9 cellular contexts compared by ENCODE assay signal in the genomic region with DNA sequence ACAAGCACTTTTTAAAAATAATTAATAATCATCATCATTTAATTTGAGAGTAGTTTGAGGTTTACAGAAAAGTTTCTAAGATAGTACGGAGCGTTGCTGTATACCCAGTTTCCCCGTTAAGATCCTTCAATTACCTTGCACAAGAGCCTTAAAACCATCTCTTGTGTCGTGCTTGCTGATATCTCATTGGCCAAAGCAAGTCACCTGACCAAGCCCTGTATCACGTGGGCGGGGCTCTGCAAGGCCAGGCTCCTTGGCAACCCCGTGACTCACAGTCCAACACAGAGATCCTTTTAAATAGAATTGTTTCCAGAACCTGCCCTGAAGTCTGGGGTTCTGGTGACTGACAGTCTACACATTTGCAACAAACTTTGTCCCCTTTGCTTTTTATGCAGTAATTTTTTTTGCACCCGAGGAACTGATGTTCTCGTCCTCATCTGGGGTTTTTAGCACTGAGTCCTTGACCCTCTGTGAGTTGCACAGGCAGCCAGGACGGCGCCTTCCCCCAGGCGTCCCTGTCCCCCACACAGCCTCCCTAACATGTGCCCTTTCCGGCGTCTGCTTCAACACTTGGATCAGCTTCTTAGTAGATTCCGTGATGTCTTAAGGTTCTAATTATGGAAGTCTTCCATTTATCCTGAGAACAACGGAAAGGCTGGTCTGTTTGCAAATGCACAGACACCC.
DNase-seq lines count a peak whose midpoint lies in the region; ATAC-seq, FAIRE-seq and TF ChIP-seq lines count a peak whose summit lies in the region.
"Had no signal": no experiment of that assay in that cellular context is flagged by ENCODE, and none has a peak within 500 bp of the region (broad histone marks: within the 10 kb centered on the region; RNA-seq: fewer than 3 reads in every experiment).

No MANE protein-coding gene starts in this region.

- CTCF ChIA-PET in OCI-LY7 (lab: Charles Lee; ENCODE audit: unreplicated experiment), result no interaction called here

- H3K27me3 ChIP-seq in neuronal stem cell (ENCODE audit: control insufficient read depth in 3 of 3, insufficient read depth in 3 of 3, low read depth in 1 of 3, low read length in 3 of 3), result no peaks in the 10 kb centered on the region
- H3K27me3 ChIP-seq: heart right ventricle had no signal

- no peak for ATAC-seq in GM18498 (IDR thresholded peaks at IDR 0.05; ENCODE audit: unreplicated experiment)
- no peak for ATAC-seq in HG02973 (IDR thresholded peaks at IDR 0.05; ENCODE audit: unreplicated experiment)

- H3K36me3 ChIP-seq in OCI-LY7 (ENCODE audit: insufficient read depth, low read length) (no peaks in the 10 kb centered on the region), neuronal stem cell (replicated peaks in 1 of 2; ENCODE audit: control insufficient read depth in 2 of 2, insufficient read depth in 2 of 2, low read length in 2 of 2) (peaks cover 0 to 50% of the 10 kb centered on the region in 2 donors)
- H3K36me3 ChIP-seq: heart right ventricle had no signal

- no peak overlapping the region for H3K9ac ChIP-seq in neuronal stem cell (ENCODE audit: low read depth, low read length, poor library complexity)

- no peak overlapping the region for H2BK120ac ChIP-seq in neuronal stem cell (ENCODE audit: low read depth, low read length)

- no peak overlapping the region for H4K91ac ChIP-seq in neuronal stem cell (ENCODE audit: low read depth, low read length, poor library complexity)

- H3K4me1 ChIP-seq in OCI-LY7 (ENCODE audit: insufficient read depth, low read length, poor library complexity, severe bottlenecking), result no peaks in the 10 kb centered on the region
- H3K4me1 ChIP-seq in neuronal stem cell (ENCODE audit: control insufficient read depth in 2 of 2, insufficient read depth in 1 of 2, low read depth in 1 of 2, low read length in 2 of 2), result peaks cover 14 to 25% of the 10 kb centered on the region in 2 donors

- WGBS in neuronal stem cell (ENCODE audit: extremely low coverage in 2 of 2, insufficient read length in 2 of 2, insufficient replicate concordance in 1 of 2), 2 donors, result no CpG with 5 or more reads among the region's 16 CpGs

- BruUV-seq in OCI-LY7 (replicated peaks; lab: Mats Ljungman, UMichigan), result no TSS peak

- H3K14ac ChIP-seq in neuronal stem cell (ENCODE audit: low read length), result no peak overlapping the region

- H3K4me2 ChIP-seq in OCI-LY7 (ENCODE audit: low read length) (no peak overlapping the region), neuronal stem cell (ENCODE audit: insufficient read depth, low read length, poor library complexity, severe bottlenecking) (no peak overlapping the region)

- H3K23ac ChIP-seq in neuronal stem cell (ENCODE audit: low read depth, low read length, poor library complexity), result no peak overlapping the region

- H2BK5ac ChIP-seq in neuronal stem cell (ENCODE audit: low read length), result no peak overlapping the region

- H3K4ac ChIP-seq in neuronal stem cell (ENCODE audit: low read length), result no peak overlapping the region

- no peaks in the 10 kb centered on the region for H3K79me1 ChIP-seq in neuronal stem cell (ENCODE audit: low read depth, low read length)

- H2AK5ac ChIP-seq in neuronal stem cell (ENCODE audit: low read depth, low read length), result no peak overlapping the region

- peak overlapping the region; percentile 41 for H2BK15ac ChIP-seq in neuronal stem cell (ENCODE audit: low read length)

- no peaks in the 10 kb centered on the region for H4K20me1 ChIP-seq in OCI-LY7 (ENCODE audit: insufficient read depth, low read length)

- no peak overlapping the region for H3K18ac ChIP-seq in neuronal stem cell (ENCODE audit: low read length)

- DNase-seq in GM04504 (ENCODE audit: low read depth) (peak; percentile 93), OCI-LY7 (ENCODE audit: low spot score) (peak; percentile 36), epithelial cell of proximal tubule (ENCODE audit: low read depth) (peak; percentile 56), neuronal stem cell (ENCODE audit: low spot score) (no peak), GM19239 (ENCODE audit: insufficient read length, low spot score) (no peak)
- DNase-seq in stimulated activated naive CD4-positive, alpha-beta T cell (lab: John Stamatoyannopoulos, UW), result no peak

- FAIRE-seq in GM19239 (lab: Jason Lieb, UNC), result no peak

- H3K9me3 ChIP-seq in OCI-LY7 (ENCODE audit: low read length) (no peaks in the 10 kb centered on the region), neuronal stem cell (replicated peaks in 1 of 2; ENCODE audit: control insufficient read depth in 2 of 2, insufficient read depth in 1 of 2, low read depth in 1 of 2, low read length in 2 of 2) (peaks cover 12 to 13% of the 10 kb centered on the region in 2 donors)

- H2AFZ ChIP-seq in OCI-LY7 (ENCODE audit: low read length), result no peak overlapping the region
- H2AFZ ChIP-seq in neuronal stem cell (ENCODE audit: low read length), result no peak overlapping the region

- POLR2A ChIA-PET in OCI-LY7 (lab: Charles Lee), result no interaction called here

- no peak overlapping the region for H3K4me3 ChIP-seq in OCI-LY7 (ENCODE audit: low read depth, low read length, poor library complexity, severe bottlenecking)
- H3K4me3 ChIP-seq in epithelial cell of proximal tubule (ENCODE audit: low read depth, low read length), result no peak overlapping the region
- H3K4me3 ChIP-seq in neuronal stem cell (ENCODE audit: low read length in 2 of 2), result no peak overlapping the region
- H3K4me3 ChIP-seq: heart right ventricle had no signal

- H3K79me2 ChIP-seq in OCI-LY7 (ENCODE audit: insufficient read depth, low read depth, low read length), result no peaks in the 10 kb centered on the region

- no peak overlapping the region for H4K8ac ChIP-seq in neuronal stem cell (ENCODE audit: low read depth, low read length)

- H3K9me2 ChIP-seq in OCI-LY7 (ENCODE audit: insufficient read depth, low read length), result no peaks in the 10 kb centered on the region

- TF ChIP-seq CTCF in OCI-LY7 (conservative IDR thresholded peaks at IDR 0.05; ENCODE audit: low read length) (no peak), epithelial cell of proximal tubule (conservative IDR thresholded peaks at IDR 0.05; ENCODE audit: low read depth, low read length) (no peak)

- H3K27ac ChIP-seq in OCI-LY7 (ENCODE audit: low read depth, low read length, poor library complexity, severe bottlenecking), result no peak overlapping the region
- no peak overlapping the region for H3K27ac ChIP-seq in neuronal stem cell (replicated peaks; ENCODE audit: low read length)
- H3K27ac ChIP-seq: heart right ventricle had no signal

- intact Hi-C loops in OCI-LY7 (cut with micrococcal nuclease; ENCODE audit: unreplicated experiment), result no loop called here

- no peak overlapping the region for H2BK12ac ChIP-seq in neuronal stem cell (ENCODE audit: low read length)

Comparison
In these comparisons a context has a peak if more than half of its experiments do, and no peak if none do; other contexts are left out.
1. DNase-seq: peak in GM04504 (single experiment), OCI-LY7 (single experiment) and epithelial cell of proximal tubule (single experiment); none in neuronal stem cell (single experiment), stimulated activated naive CD4-positive, alpha-beta T cell (0 of 6) and GM19239 (single experiment).